ENCODE assay signal across 26 cellular contexts in the genomic region with DNA sequence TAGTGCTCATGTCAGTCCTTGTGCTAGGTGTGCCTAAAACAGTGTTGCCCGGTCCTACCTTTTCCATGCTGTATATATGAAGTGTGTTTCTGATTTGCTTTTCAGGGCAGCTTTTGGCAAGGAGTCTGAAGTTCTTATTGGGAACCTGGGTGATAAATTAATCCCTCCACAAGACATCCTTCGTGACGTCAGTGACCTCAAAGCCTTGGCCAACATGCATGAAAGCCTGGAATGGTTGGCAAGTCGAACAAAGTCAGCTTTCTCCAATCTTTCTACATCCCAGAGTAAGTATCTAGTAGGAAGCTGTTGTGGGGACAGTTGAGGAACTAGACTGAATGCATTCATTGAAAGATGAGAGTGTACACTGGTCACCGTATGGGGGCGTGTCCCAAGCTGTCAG.
"Had no signal": no experiment of that assay in that cellular context is flagged by ENCODE, and none has a peak within 500 bp of the region (broad histone marks: within the 10 kb centered on the region; RNA-seq: fewer than 3 reads in every experiment).

No MANE protein-coding gene starts in this region.

- H3K27me3 ChIP-seq: pancreas, stomach, testis, thyroid gland, transverse colon, upper lobe of left lung, vagina had no signal

- DNase-seq: hypothalamus; immature natural killer cell; left ventricle myocardium inferior; midbrain; naive thymus-derived CD8-positive, alpha-beta T cell; nucleus accumbens; pancreas; posterior cingulate gyrus; retina; right cardiac atrium; stimulated activated CD4-positive, alpha-beta T cell treated with anti-CD3 and anti-CD28 coated beads, Interleukin-12 subunit alpha, Interleukin-12 subunit beta, amount 100 ng/mL, for 4 hours; stimulated activated CD4-positive, alpha-beta T cell treated with anti-CD3 and anti-CD28 coated beads, Interleukin-15, amount 100 ng/mL, for 24 hours; stimulated activated CD4-positive, alpha-beta T cell treated with anti-CD3 and anti-CD28 coated beads, Interleukin-2, amount 100 ng/mL, for 24 hours; stimulated activated CD4-positive, alpha-beta T cell treated with anti-CD3 and anti-CD28 coated beads, Interleukin-4, amount 100 ng/mL, for 1 hour; stimulated activated naive B cell treated with anti-CD40 and anti-IgM and Interleukin-4, amounts not matched to agents 10 μg/mL and 1 μg/mL and 100 μg/mL, for 72 hours; stimulated activated naive CD8-positive, alpha-beta T cell treated with anti-CD3 and anti-CD28 coated beads, Interleukin-15, Interleukin-2, amounts not matched to agents 100 U/mL and 50 U/mL, for 24 hours; stomach; testis; thyroid gland; transverse colon; upper lobe of left lung had no signal

- H3K36me3 ChIP-seq: prostate gland, vagina had no signal

- H3K9me3 ChIP-seq: left ventricle myocardium inferior, pancreas, prostate gland, stomach, testis, thyroid gland, transverse colon, upper lobe of left lung, vagina had no signal

- H3K4me1 ChIP-seq: left ventricle myocardium inferior, pancreas, prostate gland, testis, thyroid gland, transverse colon, upper lobe of left lung, vagina had no signal

- FAIRE-seq: islet of Langerhans, pancreas had no signal

- H3K4me3 ChIP-seq: left ventricle myocardium inferior, lung, pancreas, prostate gland, skin epidermis, stomach, testis, thyroid gland, transverse colon, upper lobe of left lung, vagina had no signal

- H3K27ac ChIP-seq: left ventricle myocardium inferior, pancreas, prostate gland, skin epidermis, stomach, testis, thyroid gland, transverse colon, upper lobe of left lung, vagina had no signal
